1 cellular context compared by ENCODE assay signal in the genomic region with DNA sequence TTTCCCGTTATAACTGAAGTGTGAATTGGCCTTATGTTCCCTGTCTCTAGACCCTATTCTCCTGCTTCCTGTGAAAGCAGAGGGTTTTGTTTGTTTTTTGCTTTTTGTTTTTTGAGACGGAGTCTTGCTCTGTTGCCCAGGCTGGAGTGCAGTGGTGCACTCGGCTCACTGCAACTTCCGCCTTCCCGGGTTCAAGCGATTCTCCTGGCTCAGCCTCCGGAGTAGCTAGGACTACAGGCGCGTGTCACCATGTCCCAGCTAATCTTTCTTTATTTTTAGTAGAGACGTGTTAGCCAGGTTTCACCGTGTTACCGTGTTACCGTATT.
TF ChIP-seq lines count a peak whose summit lies in the region.

No MANE protein-coding gene starts in this region.

TF ChIP-seq in GM23338, 12 proteins besides CTCF, POLR2A, EP300 and RAD21 (continued from another document):
- no peak for TF ChIP-seq REST (IDR thresholded peaks at IDR 0.05; ENCODE audit: unreplicated experiment)
- no peak for TF ChIP-seq POLR2AphosphoS5 (IDR thresholded peaks at IDR 0.05; ENCODE audit: low read depth)
- no peak for TF ChIP-seq EZH2phosphoT487 (IDR thresholded peaks at IDR 0.05; ENCODE audit: unreplicated experiment)
- no peak for TF ChIP-seq EZH2 (IDR thresholded peaks at IDR 0.05; ENCODE audit: low read depth, unreplicated experiment)
- no peak for TF ChIP-seq ZNF462 (CRISPR knock-in tag; IDR thresholded peaks at IDR 0.05)
